Comparison of ENCODE assay signal across 16 cellular contexts in the genomic region with DNA sequence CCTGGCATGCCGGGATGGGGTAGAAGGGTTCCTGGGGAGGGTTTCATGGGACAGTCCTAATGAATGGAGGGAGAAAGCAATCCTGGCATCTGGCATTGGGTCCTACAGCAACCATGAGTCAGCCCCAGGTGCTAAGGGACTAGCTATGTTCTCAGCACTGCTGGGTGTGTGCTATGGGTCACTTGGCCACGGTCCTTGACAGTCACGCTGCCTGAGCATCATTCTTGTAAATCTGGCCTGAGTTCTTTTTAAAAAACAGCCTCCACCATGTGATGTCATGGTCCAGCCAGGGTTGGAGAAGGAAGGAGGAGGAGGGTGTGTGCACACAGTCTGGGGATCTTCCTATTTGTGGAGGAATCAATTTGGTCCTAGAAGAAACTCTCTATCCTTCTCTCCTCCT. TPM values are rescaled to one million over a fixed set of nuclear protein-coding genes. Genes with fewer than 3 reads are reported as not detected.
A peak's percentile ranks its signal among the peaks of the same experiment; 100 is the strongest.
DNase-seq lines count a peak whose midpoint lies in the region; ATAC-seq and TF ChIP-seq lines count a peak whose summit lies in the region.
"Had no signal": no experiment of that assay in that cellular context is flagged by ENCODE, and none has a peak within 500 bp of the region (broad histone marks: within the 10 kb centered on the region; RNA-seq: fewer than 3 reads in every experiment).

No MANE protein-coding gene starts in this region.

- H3K27me3 ChIP-seq in MG63 (peaks cover 9% of the 10 kb centered on the region), right atrium auricular region (no peaks in the 10 kb centered on the region), upper lobe of right lung (no peaks in the 10 kb centered on the region), dorsolateral prefrontal cortex (no peaks in the 10 kb centered on the region)

- no peaks in the 10 kb centered on the region for H3K27me3 Mint-ChIP-seq in endothelial cell (ENCODE audit: unreplicated experiment)

- DNase-seq in MG63 (peak; percentile 62), endothelial cell (ENCODE audit: low spot score) (no peak), right atrium auricular region (ENCODE audit: low spot score) (peak; percentile 90), upper lobe of right lung (no peak), dorsolateral prefrontal cortex (no peak), NCI-H146 treated with DMSO at 0.1 percent for 48 hours (lab: John Stamatoyannopoulos, UW; ENCODE audit: unreplicated experiment) (no peak)
- no peak for DNase-seq in central memory CD4-positive, alpha-beta T cell
- DNase-seq: activated CD8-positive, alpha-beta memory T cell treated with anti-CD3 and anti-CD28 coated beads, Interleukin-2, amount 50 U/mL, for 4 hours; CD4-positive, CD25-positive, alpha-beta regulatory T cell; head of caudate nucleus; NCI-H1417 treated with DMSO at 0.1 percent for 48 hours; NCI-H526 treated with DMSO at 0.1 percent for 48 hours; stomach had no signal

- H3K36me3 Mint-ChIP-seq in endothelial cell (ENCODE audit: low read depth, unreplicated experiment): peaks cover 15% of the 10 kb centered on the region
- H3K36me3 Mint-ChIP-seq: activated naive CD8-positive, alpha-beta T cell; CD4-positive, CD25-positive, alpha-beta regulatory T cell; natural killer cell treated with Interleukin-12 subunit alpha and Interleukin-12 subunit beta and Interleukin-15 and Interleukin-18, amount 100 ng/mL, for 72 hours had no signal

- H3K27ac ChIP-seq in right atrium auricular region (peak overlapping the region in 1 of 2 donors; percentile 31), upper lobe of right lung (no peak overlapping the region), dorsolateral prefrontal cortex (no peak overlapping the region)
- H3K27ac ChIP-seq: SK-N-MC had no signal

- H3K36me3 ChIP-seq in MG63 (no peaks in the 10 kb centered on the region), right atrium auricular region (no peaks in the 10 kb centered on the region), upper lobe of right lung (no peaks in the 10 kb centered on the region)
- H3K36me3 ChIP-seq: stomach had no signal

- H3K4me1 ChIP-seq in right atrium auricular region: peaks cover 0 to 19% of the 10 kb centered on the region in 2 donors
- peaks cover 16% of the 10 kb centered on the region for H3K4me1 ChIP-seq in upper lobe of right lung

- H3K9me3 ChIP-seq in MG63: no peaks in the 10 kb centered on the region
- H3K9me3 ChIP-seq in right atrium auricular region: no peaks in the 10 kb centered on the region
- no peaks in the 10 kb centered on the region for H3K9me3 ChIP-seq in upper lobe of right lung
- H3K9me3 ChIP-seq: stomach had no signal

- no peak for TF ChIP-seq CTCF in endothelial cell (IDR thresholded peaks at IDR 0.05; ENCODE audit: unreplicated experiment)
- TF ChIP-seq CTCF in right atrium auricular region (IDR thresholded peaks at IDR 0.05): no peak
- TF ChIP-seq CTCF in upper lobe of right lung (IDR thresholded peaks at IDR 0.05): no peak
- TF ChIP-seq CTCF in dorsolateral prefrontal cortex (IDR thresholded peaks at IDR 0.05 in 54 of 56, conservative IDR thresholded peaks at IDR 0.05 in 2 of 56; ENCODE audit: low read depth in 1 of 56, partially characterized antibody in 56 of 56): no peak

- no peak overlapping the region for H3K27ac Mint-ChIP-seq in endothelial cell (ENCODE audit: unreplicated experiment)
- H3K27ac Mint-ChIP-seq: activated naive CD8-positive, alpha-beta T cell; CD4-positive, CD25-positive, alpha-beta regulatory T cell; natural killer cell treated with Interleukin-12 subunit alpha and Interleukin-12 subunit beta and Interleukin-15 and Interleukin-18, amount 100 ng/mL, for 72 hours had no signal

- H3K9me3 Mint-ChIP-seq in endothelial cell (ENCODE audit: unreplicated experiment): no peaks in the 10 kb centered on the region
- H3K9me3 Mint-ChIP-seq: CD4-positive, CD25-positive, alpha-beta regulatory T cell; natural killer cell treated with Interleukin-12 subunit alpha and Interleukin-12 subunit beta and Interleukin-15 and Interleukin-18, amount 100 ng/mL, for 72 hours had no signal

- H3K4me3 Mint-ChIP-seq in endothelial cell (ENCODE audit: unreplicated experiment): peak overlapping the region; percentile 19
- H3K4me3 Mint-ChIP-seq: activated naive CD8-positive, alpha-beta T cell; CD4-positive, CD25-positive, alpha-beta regulatory T cell; natural killer cell treated with Interleukin-12 subunit alpha and Interleukin-12 subunit beta and Interleukin-15 and Interleukin-18, amount 100 ng/mL, for 72 hours had no signal

- intact Hi-C loops in upper lobe of right lung (cut with DNase I) (no loop called here), dorsolateral prefrontal cortex (cut with DNase I) (no loop called here)

- ATAC-seq in upper lobe of right lung: peak; percentile 26
- ATAC-seq: natural killer cell treated with Interleukin-12 subunit alpha and Interleukin-12 subunit beta and Interleukin-15 and Interleukin-18, amount 100 ng/mL, for 72 hours had no signal

- H3K4me3 ChIP-seq in MG63: no peak overlapping the region
- H3K4me3 ChIP-seq in right atrium auricular region: no peak overlapping the region
- H3K4me3 ChIP-seq in upper lobe of right lung: no peak overlapping the region
- H3K4me3 ChIP-seq in dorsolateral prefrontal cortex: no peak overlapping the region
- H3K4me3 ChIP-seq: SK-N-MC, stomach had no signal

- H3K4me1 Mint-ChIP-seq in endothelial cell (ENCODE audit: unreplicated experiment): peaks cover 59% of the 10 kb centered on the region
- H3K4me1 Mint-ChIP-seq: CD4-positive, CD25-positive, alpha-beta regulatory T cell had no signal

RNA-seq across cellular contexts. Expression of a gene that starts 6.2 kb away (rescaled TPM):
- total RNA-seq in MG63 (2014; rRNA removed; shearing (Covaris generic); ENCODE audit: low replicate concordance): not detected in 2 replicates
- total RNA-seq in endothelial cell (ENCODE audit: unreplicated experiment): 630 TPM
- total RNA-seq in right atrium auricular region: 10 to 100 TPM; 28.9 to 35.2 TPM
- total RNA-seq in upper lobe of right lung: 114 TPM
- 10 to 100 TPM in 80 of 120 experiments, 1 to 10 TPM in 40; 2.8 to 31.2 (median 12.5) TPM for total RNA-seq in dorsolateral prefrontal cortex
- total RNA-seq: CD4-positive, CD25-positive, alpha-beta regulatory T cell; natural killer cell treated with Interleukin-12 subunit alpha and Interleukin-12 subunit beta and Interleukin-15 and Interleukin-18, amount 100 ng/mL, for 72 hours had no signal

RNA-seq across cellular contexts. Expression of a gene that starts 9.9 kb away (rescaled TPM):
- total RNA-seq in MG63 (2014; rRNA removed; shearing (Covaris generic); ENCODE audit: low replicate concordance): 8.4 and 20.0 TPM in 2 replicates
- total RNA-seq in endothelial cell (ENCODE audit: unreplicated experiment) (31.7 TPM), right atrium auricular region (10 to 100 TPM; 30.5 to 32.5 TPM), upper lobe of right lung (58.4 TPM), dorsolateral prefrontal cortex (100 to 1,000 TPM in 89 of 120 experiments, 10 to 100 TPM in 31; 80.4 to 150 (median 110) TPM)

RNA-seq across cellular contexts. Expression of a gene that starts 18.5 kb away (rescaled TPM):
- 68.7 and 99.1 TPM in 2 replicates for total RNA-seq in MG63 (2014; rRNA removed; shearing (Covaris generic); ENCODE audit: low replicate concordance)
- total RNA-seq in endothelial cell (ENCODE audit: unreplicated experiment) (39.4 TPM), right atrium auricular region (10 to 100 TPM; 37.9 to 39.8 TPM), upper lobe of right lung (42.3 TPM), dorsolateral prefrontal cortex (10 to 100 TPM; 18.1 to 36.8 (median 28.2) TPM)

RNA-seq across cellular contexts. Expression of a gene that starts 25.6 kb away (rescaled TPM):
- not detected in 2 replicates for total RNA-seq in MG63 (2014; rRNA removed; shearing (Covaris generic); ENCODE audit: low replicate concordance)
- total RNA-seq in endothelial cell (ENCODE audit: unreplicated experiment) (8.9 TPM), right atrium auricular region (under 1 TPM in 1 of 2 donors, not detected in 1; 0.08 TPM), upper lobe of right lung (0.38 TPM), dorsolateral prefrontal cortex (1 to 10 TPM in 8 of 120 experiments, under 1 TPM in 64, not detected in 48; 0.10 to 1.8 (median 0.33) TPM)
- total RNA-seq: CD4-positive, CD25-positive, alpha-beta regulatory T cell had no signal

RNA-seq across cellular contexts. Expression of a gene that starts 43.7 kb away (rescaled TPM):
- total RNA-seq in MG63 (2014; rRNA removed; shearing (Covaris generic); ENCODE audit: low replicate concordance): 65.1 and 90.5 TPM in 2 replicates
- total RNA-seq in endothelial cell (ENCODE audit: unreplicated experiment) (60.3 TPM), right atrium auricular region (10 to 100 TPM; 71.6 to 77.4 TPM), upper lobe of right lung (53.9 TPM), dorsolateral prefrontal cortex (10 to 100 TPM; 45.3 to 97.2 (median 69.2) TPM)

Comparison
In these comparisons a context has a peak if more than half of its experiments do, and no peak if none do; other contexts are left out.
1. DNase-seq: peak in MG63 (single experiment) and right atrium auricular region (single experiment); none in endothelial cell (single experiment), upper lobe of right lung (single experiment), dorsolateral prefrontal cortex (0 of 10), central memory CD4-positive, alpha-beta T cell (single experiment) and NCI-H146 treated with DMSO at 0.1 percent for 48 hours (single experiment).